28 cellular contexts compared by ENCODE assay signal in genomic region chr5:40957048-40957447, GRCh38. TPM values are rescaled to one million over a fixed set of nuclear protein-coding genes. Genes with fewer than 3 reads are reported as not detected.
A peak's percentile ranks its signal among the peaks of the same experiment; 100 is the strongest.
DNase-seq lines count a peak whose midpoint lies in the region; ATAC-seq, FAIRE-seq and TF ChIP-seq lines count a peak whose summit lies in the region.
"Had no signal": no experiment of that assay in that cellular context is flagged by ENCODE, and none has a peak within 500 bp of the region (broad histone marks: within the 10 kb centered on the region; RNA-seq: fewer than 3 reads in every experiment).

No MANE protein-coding gene starts in this region.

- POLR2A ChIA-PET in HepG2 (lab: Yijun Ruan, JAX), result no interaction called here
- POLR2A ChIA-PET in IMR-90 (lab: Charles Lee; ENCODE audit: unreplicated experiment), result no interaction called here
- POLR2A ChIA-PET in H1 (lab: Charles Lee; ENCODE audit: partially characterized antibody), result no interaction called here

- H2BK5ac ChIP-seq in IMR-90 (ENCODE audit: low read depth, low read length, poor library complexity, severe bottlenecking), result no peak overlapping the region
- no peak overlapping the region for H2BK5ac ChIP-seq in H1 (ENCODE audit: low read depth, low read length)

- H3K36me3 ChIP-seq in HepG2 (replicated peaks in 1 of 2; ENCODE audit: control insufficient read depth in 1 of 2, insufficient read depth in 2 of 2, low read length in 2 of 2), result no peaks in the 10 kb centered on the region
- H3K36me3 ChIP-seq in right lobe of liver, result no peaks in the 10 kb centered on the region
- H3K36me3 ChIP-seq in IMR-90 (ENCODE audit: control insufficient read depth, insufficient read depth, low read length), result no peaks in the 10 kb centered on the region
- no peaks in the 10 kb centered on the region for H3K36me3 ChIP-seq in H1 (ENCODE audit: control insufficient read depth in 2 of 4, insufficient read depth in 4 of 4, low read length in 3 of 4)
- H3K36me3 ChIP-seq: BE2C, BLaER1 had no signal

- DNase-seq in HepG2 (ENCODE audit: low spot score) (no peak), right lobe of liver (no peak), IMR-90 (no peak), H1 (ENCODE audit: low read depth in 1 of 2, low spot score in 2 of 2) (no peak), urothelium cell line (ENCODE audit: low spot score) (no peak), T-helper 1 cell (no peak), DMS 273 (lab: John Stamatoyannopoulos, UW; ENCODE audit: unreplicated experiment) (no peak), DMS153 treated with DMSO at 0.1 percent for 48 hours (lab: John Stamatoyannopoulos, UW; ENCODE audit: unreplicated experiment) (no peak)
- DNase-seq: ACHN; BE2C; C1 segment of cervical spinal cord; CD4-positive, alpha-beta memory T cell; CD4-positive, CD25-positive, alpha-beta regulatory T cell; CD8-positive, alpha-beta memory T cell; COR-L47; DMS53; DMS79; DND-41; EL; GDM1 had no signal

- H3K23ac ChIP-seq in IMR-90 (ENCODE audit: low read depth, low read length) (no peak overlapping the region), H1 (ENCODE audit: insufficient read length) (no peak overlapping the region)

- H3K79me2 ChIP-seq in HepG2 (ENCODE audit: insufficient read depth, low read length) (no peaks in the 10 kb centered on the region), H1 (ENCODE audit: control insufficient read depth in 1 of 2, insufficient read depth in 2 of 2, low read length in 2 of 2) (no peaks in the 10 kb centered on the region)

- no peak for TF ChIP-seq POLR2A in HepG2 (IDR thresholded peaks at IDR 0.05; ENCODE audit: insufficient read depth in 1 of 2, low read depth in 2 of 2, low read length in 2 of 2)
- TF ChIP-seq POLR2A in right lobe of liver (IDR thresholded peaks at IDR 0.05), result no peak
- no peak for TF ChIP-seq POLR2A in IMR-90 (IDR thresholded peaks at IDR 0.05; ENCODE audit: low read depth, low read length)
- no peak for TF ChIP-seq POLR2A in H1 (IDR thresholded peaks at IDR 0.05; ENCODE audit: control extremely low read depth in 1 of 2, low read depth in 2 of 2, low read length in 2 of 2)

- H2AK5ac ChIP-seq in IMR-90 (ENCODE audit: low read depth, low read length), result no peak overlapping the region
- no peak overlapping the region for H2AK5ac ChIP-seq in H1 (ENCODE audit: low read depth, low read length)

- no peak for ATAC-seq in HepG2
- ATAC-seq in right lobe of liver, result no peak
- no peak for ATAC-seq in IMR-90 (ENCODE audit: low read depth)
- ATAC-seq: GM12878 had no signal

- no peak overlapping the region for H3K9ac ChIP-seq in HepG2 (ENCODE audit: insufficient read depth, low read depth, low read length)
- H3K9ac ChIP-seq in IMR-90 (ENCODE audit: low read depth, low read length), result no peak overlapping the region
- no peak overlapping the region for H3K9ac ChIP-seq in H1 (replicated peaks in 1 of 4; ENCODE audit: extremely low read depth in 1 of 4, low read depth in 3 of 4, low read length in 3 of 4)
- H3K9ac ChIP-seq: BLaER1 had no signal

- H2BK15ac ChIP-seq in IMR-90 (ENCODE audit: low read depth, low read length), result no peak overlapping the region
- no peak overlapping the region for H2BK15ac ChIP-seq in H1 (ENCODE audit: low read length)

- no peak overlapping the region for H2BK20ac ChIP-seq in IMR-90 (ENCODE audit: low read depth, low read length)
- 0 out of 2 replicates have a peak overlapping the region, but pooled peaks have one; percentile 13 for H2BK20ac ChIP-seq in H1 (ENCODE audit: low read length)

- no peak overlapping the region for H4K5ac ChIP-seq in IMR-90 (ENCODE audit: low read depth, low read length)
- H4K5ac ChIP-seq in H1 (ENCODE audit: insufficient read length, low read depth, low read length), result no peak overlapping the region

- H3K4me3 ChIP-seq in HepG2 (replicated peaks in 1 of 3; ENCODE audit: insufficient read depth in 1 of 3, low read depth in 2 of 3, low read length in 3 of 3), result no peak overlapping the region
- H3K4me3 ChIP-seq in right lobe of liver, result no peak overlapping the region
- H3K4me3 ChIP-seq in IMR-90 (ENCODE audit: insufficient read depth, low read depth, low read length), result no peak overlapping the region
- H3K4me3 ChIP-seq in H1 (ENCODE audit: extremely low read depth in 1 of 4, insufficient read depth in 2 of 4, low read depth in 3 of 4, low read length in 4 of 4), result no peak overlapping the region
- H3K4me3 ChIP-seq: BLaER1, GM12878 had no signal

- H3K27ac ChIP-seq in HepG2 (ENCODE audit: extremely low read length, insufficient read depth, low read length) (no peak overlapping the region), right lobe of liver (no peak overlapping the region), IMR-90 (ENCODE audit: insufficient read depth, low read length) (no peak overlapping the region), H1 (ENCODE audit: low read depth, low read length) (no peak overlapping the region)
- H3K27ac ChIP-seq: 22Rv1, BLaER1 had no signal

- in situ Hi-C loops in HepG2 (cut with HindIII; ENCODE audit: extremely low pct_ligation_motif_present, low pct_unique_long_range_greater_than_20kb) (no loop called here), IMR-90 (cut with MboI; ENCODE audit: low sequenced_read_pairs) (no loop called here)

- BruUV-seq in HepG2 (replicated peaks; lab: Mats Ljungman, UMichigan) (no TSS peak), IMR-90 (replicated peaks; lab: Mats Ljungman, UMichigan) (no TSS peak)

- H3K23me2 ChIP-seq in H1 (ENCODE audit: low read depth, low read length), result no peaks in the 10 kb centered on the region

- no peak overlapping the region for H2BK12ac ChIP-seq in H1 (ENCODE audit: low read depth, low read length)

- TF ChIP-seq EP300 in HepG2 (IDR thresholded peaks at IDR 0.05; ENCODE audit: low read depth in 2 of 2, low read length in 2 of 2) (no peak), HepG2 (CRISPR knock-in tag; IDR thresholded peaks at IDR 0.05; ENCODE audit: borderline replicate concordance) (no peak), H1 (IDR thresholded peaks at IDR 0.05; ENCODE audit: borderline replicate concordance in 1 of 2, low read depth in 2 of 2, low read length in 2 of 2) (no peak)

- H3K14ac ChIP-seq in IMR-90 (replicated peaks; ENCODE audit: low read depth, low read length) (no peak overlapping the region), H1 (ENCODE audit: insufficient read length) (no peak overlapping the region)

- TF ChIP-seq CTCF in HepG2 (CRISPR knock-in tag; IDR thresholded peaks at IDR 0.05) (no peak), right lobe of liver (IDR thresholded peaks at IDR 0.05) (no peak), IMR-90 (conservative IDR thresholded peaks at IDR 0.05; ENCODE audit: low read depth, low read length) (no peak), H1 (IDR thresholded peaks at IDR 0.05; ENCODE audit: control extremely low read depth in 1 of 3, insufficient read depth in 1 of 3, low read depth in 1 of 3, low read length in 3 of 3) (no peak)

- intact Hi-C loops in HepG2 (cut with micrococcal nuclease; ENCODE audit: unreplicated experiment) (no loop called here), right lobe of liver (cut with DNase I) (no loop called here), IMR-90 (cut with micrococcal nuclease) (no loop called here)

- H3K27me3 ChIP-seq in HepG2 (ENCODE audit: control insufficient read depth in 1 of 2, insufficient read depth in 2 of 2, low read length in 2 of 2) (no peaks in the 10 kb centered on the region), right lobe of liver (no peaks in the 10 kb centered on the region), IMR-90 (ENCODE audit: control insufficient read depth, insufficient read depth, low read length) (no peaks in the 10 kb centered on the region), H1 (replicated peaks in 1 of 4; ENCODE audit: control insufficient read depth in 3 of 4, extremely low read depth in 1 of 4, insufficient read depth in 3 of 4, low read length in 3 of 4) (no peaks in the 10 kb centered on the region)
- H3K27me3 ChIP-seq: BE2C, BLaER1 had no signal

- no peak overlapping the region for H2AK9ac ChIP-seq in IMR-90 (replicated peaks; ENCODE audit: low read depth, low read length, poor library complexity)

- FAIRE-seq in HepG2 (lab: Jason Lieb, UNC), result no peak
- no peak for FAIRE-seq in H1 (lab: Jason Lieb, UNC)
- peak; percentile 9 for FAIRE-seq in urothelium cell line (lab: Jason Lieb, UNC)
- FAIRE-seq: GM12878, GM12892, GM18507 had no signal

- H3K4me1 ChIP-seq in HepG2 (ENCODE audit: insufficient read depth, low read length) (no peaks in the 10 kb centered on the region), right lobe of liver (no peaks in the 10 kb centered on the region), IMR-90 (ENCODE audit: control insufficient read depth, insufficient read depth, low read length) (no peaks in the 10 kb centered on the region), H1 (replicated peaks in 1 of 4; ENCODE audit: control insufficient read depth in 3 of 4, insufficient read depth in 4 of 4, low read length in 3 of 4) (0 out of 7 replicates have a peak, but pooled peaks cover 0 to 3% (median 0%) of the 10 kb centered on the region in 4 experiments)
- H3K4me1 ChIP-seq: BE2C, BLaER1 had no signal

- dilution Hi-C loops in IMR-90 (cut with HindIII; ENCODE audit: low sequenced_read_pairs, unreplicated experiment), result no loop called here

- H4K91ac ChIP-seq in IMR-90 (ENCODE audit: insufficient read depth, low read depth, low read length) (no peak overlapping the region), H1 (replicated peaks; ENCODE audit: insufficient read length, low read length) (no peak overlapping the region)

- peaks cover 15% of the 10 kb centered on the region for H3K9me3 ChIP-seq in HepG2 (ENCODE audit: low read length)
- H3K9me3 ChIP-seq in right lobe of liver, result no peaks in the 10 kb centered on the region
- H3K9me3 ChIP-seq in IMR-90 (ENCODE audit: control insufficient read depth, insufficient read depth, low read length), result peaks cover 9% of the 10 kb centered on the region
- peaks cover 0 to 6% of the 10 kb centered on the region in 2 experiments; a peak in 1 of 4 replicates for H3K9me3 ChIP-seq in H1 (ENCODE audit: insufficient read depth in 2 of 2, low read depth in 1 of 2, low read length in 1 of 2)

- H2AFZ ChIP-seq in HepG2 (ENCODE audit: low read length) (no peak overlapping the region), IMR-90 (replicated peaks; ENCODE audit: low read length, poor library complexity) (peak overlapping the region; percentile 68), H1 (ENCODE audit: low read length) (0 out of 2 replicates have a peak overlapping the region, but pooled peaks have one; percentile 30)

- no peak overlapping the region for H4K8ac ChIP-seq in IMR-90 (ENCODE audit: low read depth in 2 of 2, low read length in 2 of 2)
- H4K8ac ChIP-seq in H1 (ENCODE audit: extremely low read depth, insufficient read depth, low read length), result no peak overlapping the region

- H2BK120ac ChIP-seq in IMR-90 (ENCODE audit: low read depth, low read length), result no peak overlapping the region
- H2BK120ac ChIP-seq in H1 (replicated peaks; ENCODE audit: low read depth, low read length), result no peak overlapping the region

- no peak overlapping the region for H3K56ac ChIP-seq in IMR-90 (ENCODE audit: extremely low read depth, insufficient read depth, low read length)
- no peak overlapping the region for H3K56ac ChIP-seq in H1 (replicated peaks; ENCODE audit: insufficient read length, low read depth, low read length)

- no peak for TF ChIP-seq RAD21 in HepG2 (CRISPR knock-in tag; IDR thresholded peaks at IDR 0.05)
- TF ChIP-seq RAD21 in IMR-90 (IDR thresholded peaks at IDR 0.05; ENCODE audit: low read length), result no peak
- TF ChIP-seq RAD21 in H1 (IDR thresholded peaks at IDR 0.05 in 1 of 2, conservative IDR thresholded peaks at IDR 0.05 in 1 of 2; ENCODE audit: low read depth in 2 of 2, low read length in 2 of 2), result no peak

- H3K9me1 ChIP-seq in IMR-90 (ENCODE audit: insufficient read depth, low read length), result no peaks in the 10 kb centered on the region

- H4K20me1 ChIP-seq in HepG2 (ENCODE audit: insufficient read depth, low read length), result no peaks in the 10 kb centered on the region
- no peaks in the 10 kb centered on the region for H4K20me1 ChIP-seq in IMR-90 (ENCODE audit: insufficient read depth, low read length)
- H4K20me1 ChIP-seq in H1 (replicated peaks in 1 of 2; ENCODE audit: control insufficient read depth in 1 of 2, insufficient read depth in 2 of 2, low read length in 2 of 2), result no peaks in the 10 kb centered on the region
- H4K20me1 ChIP-seq: BLaER1 had no signal

- CTCF ChIA-PET in HepG2 (lab: Yijun Ruan, JAX; ENCODE audit: low intra/inter-chr PET ratio, low total read pairs), result no interaction called here
- CTCF ChIA-PET in IMR-90 (lab: Yijun Ruan, JAX), result no interaction called here
- CTCF ChIA-PET in H1 (lab: Charles Lee; ENCODE audit: partially characterized antibody), result no interaction called here

- H3K4me2 ChIP-seq in HepG2 (ENCODE audit: low read depth, low read length) (no peak overlapping the region), IMR-90 (ENCODE audit: low read depth, low read length) (no peak overlapping the region), H1 (ENCODE audit: insufficient read depth in 1 of 2, low read depth in 2 of 2, low read length in 2 of 2) (no peak overlapping the region)
- H3K4me2 ChIP-seq: BLaER1 had no signal

- no peak overlapping the region for H3K18ac ChIP-seq in IMR-90 (ENCODE audit: low read depth, low read length)
- no peak overlapping the region for H3K18ac ChIP-seq in H1 (ENCODE audit: extremely low read depth, low read length)

- no peak overlapping the region for H3K4ac ChIP-seq in IMR-90 (ENCODE audit: low read depth, low read length)
- H3K4ac ChIP-seq in H1 (replicated peaks; ENCODE audit: insufficient read length, low read depth, low read length), result no peak overlapping the region

- H3K79me1 ChIP-seq in IMR-90 (ENCODE audit: low read depth in 1 of 2, low read length in 2 of 2), result no peaks in the 10 kb centered on the region
- no peaks in the 10 kb centered on the region for H3K79me1 ChIP-seq in H1 (ENCODE audit: low read depth, low read length)

- 50% methylated on average over 3 of the region's 3 CpGs for WGBS in HepG2 (ENCODE audit: low lambda C conversion rate)
- 88% methylated on average over 3 of the region's 3 CpGs for WGBS in right lobe of liver (ENCODE audit: insufficient coverage, low coverage, low lambda C conversion rate, missing lambda C conversion rate)
- WGBS in IMR-90 (ENCODE audit: extremely low coverage in 2 of 2, insufficient read length in 1 of 2), 2 experiments, result 100% methylated on average over 2 of the region's 3 CpGs; no CpG with 5 or more reads in 1 of the 2 experiments
- WGBS in H1 (ENCODE audit: extremely low coverage in 1 of 2, insufficient coverage in 1 of 2, insufficient read length in 1 of 2, insufficient replicate concordance in 2 of 2, low coverage in 1 of 2, low lambda C conversion rate in 2 of 2, missing lambda C conversion rate in 1 of 2), 2 experiments, result 96% methylated on average over 3 of the region's 3 CpGs; no CpG with 5 or more reads in 1 of the 2 experiments

RNA-seq across cellular contexts. Expression of gene C7, which starts 47.8 kb away (rescaled TPM):
- total RNA-seq in HepG2 (2016; rRNA removed; fragmentation: Illumina TruSeq; extraction: Trizol) (3.5 and 3.6 TPM in 2 replicates), right lobe of liver (100 to 1,000 TPM in 3 of 6 experiments, 10 to 100 TPM in 3; 49.0 to 191 (median 90.0) TPM), IMR-90 (2012; rRNA removed) (0.54 and 0.83 TPM in 2 replicates)
- total RNA-seq in HepG2 (2016; cell fraction: cytosol; rRNA removed; fragmentation: Illumina TruSeq; extraction: Trizol; ENCODE audit: low read depth), result 0.09 and 0.40 TPM in 2 replicates
- total RNA-seq in HepG2 (2016; cell fraction: insoluble cytoplasmic fraction; rRNA removed; fragmentation: Illumina TruSeq; extraction: Trizol), result 3.6 and 5.1 TPM in 2 replicates
- 0.48 and 0.68 TPM in 2 replicates for total RNA-seq in HepG2 (2016; cell fraction: membrane; rRNA removed; fragmentation: Illumina TruSeq; extraction: Trizol)
- total RNA-seq in HepG2 (2016; cell fraction: nucleus; rRNA removed; fragmentation: Illumina TruSeq; extraction: Trizol), result 3.9 and 5.2 TPM in 2 replicates
- polyA plus RNA-seq in HepG2 (2011; rRNA removed) (1.4 and 1.7 TPM in 2 replicates), IMR-90 (2012; rRNA removed) (1.4 and 1.8 TPM in 2 replicates), H1 (2011; rRNA removed) (0.08 and 0.24 TPM in 2 replicates)
- 1.0 and 2.9 TPM in 2 replicates for polyA plus RNA-seq in HepG2 (2011; cell fraction: cytosol; rRNA removed)
- polyA plus RNA-seq in HepG2 (2011; cell fraction: nucleus; rRNA removed), result 1.0 and 1.1 TPM in 2 replicates
- polyA plus RNA-seq in HepG2 (2012), result 1.8 and 2.9 TPM in 2 replicates
- 0.45 and 0.92 TPM in 2 replicates for polyA plus RNA-seq in HepG2 (2016; cell fraction: cytosol; fragmentation: Illumina TruSeq; extraction: Trizol; ENCODE audit: low read depth)
- 0.58 and 2.0 TPM in 2 replicates for polyA plus RNA-seq in HepG2 (2016; cell fraction: insoluble cytoplasmic fraction; fragmentation: Illumina TruSeq; extraction: Trizol; ENCODE audit: low read depth)
- 0.09 and 0.52 TPM in 2 replicates for polyA plus RNA-seq in HepG2 (2016; cell fraction: membrane; fragmentation: Illumina TruSeq; extraction: Trizol; ENCODE audit: low read depth)
- 1.7 and 9.3 TPM in 2 replicates for polyA plus RNA-seq in HepG2 (2016; cell fraction: nucleus; fragmentation: Illumina TruSeq; extraction: Trizol; ENCODE audit: insufficient read depth, low read depth)
- 0.18 TPM in 1 of 2 replicates, not detected in the other for polyA minus RNA-seq in HepG2 (2011; rRNA and poly(A)+ RNA removed; ENCODE audit: low replicate concordance)
- 0.35 and 0.59 TPM in 2 replicates for polyA minus RNA-seq in HepG2 (2011; cell fraction: cytosol; rRNA and poly(A)+ RNA removed)
- polyA minus RNA-seq in HepG2 (2011; cell fraction: nucleus; rRNA and poly(A)+ RNA removed), result 0.64 and 1.6 TPM in 2 replicates
- polyA plus RNA-seq in IMR-90 (2012; cell fraction: cytosol; rRNA removed), result 0.97 and 1.2 TPM in 2 replicates
- polyA plus RNA-seq in IMR-90 (2012; cell fraction: nucleus; rRNA removed; ENCODE audit: low replicate concordance), result 0.83 and 2.4 TPM in 2 replicates
- not detected in 2 replicates for total RNA-seq in H1 (2021; fragmentation: NEBNext Ultra II Directional; extraction: Animal tissue kit (Norgen Biotek cat#: 25700))
- polyA plus RNA-seq in H1 (2011; cell fraction: cytosol; rRNA removed), result 0.09 TPM
- 0.03 TPM for polyA plus RNA-seq in H1 (2011; cell fraction: nucleus; rRNA removed)
- polyA plus RNA-seq in H1 (2012, experiment 1 of 2), result 0.07 to 0.93 TPM (median 0.49 TPM) in 4 replicates
- 0.05 TPM for polyA plus RNA-seq in H1 (2012, experiment 2 of 2)
- polyA plus RNA-seq in H1 (2013, experiment 1 of 2), result 0.02 TPM
- polyA plus RNA-seq in H1 (2013, experiment 2 of 2), result 0.29 TPM
- polyA minus RNA-seq in H1 (2011; rRNA and poly(A)+ RNA removed), result 0.25 and 0.29 TPM in 2 replicates
- polyA minus RNA-seq in H1 (2011; cell fraction: cytosol; rRNA and poly(A)+ RNA removed), result not detected
- not detected for polyA minus RNA-seq in H1 (2011; cell fraction: nucleus; rRNA and poly(A)+ RNA removed)
- total RNA-seq: A172; CD4-positive, alpha-beta memory T cell; CD4-positive, CD25-positive, alpha-beta regulatory T cell; CD8-positive, alpha-beta memory T cell; G401 had no signal
- polyA plus RNA-seq: CD14-positive monocyte; CD4-positive, alpha-beta memory T cell; CD4-positive, CD25-positive, alpha-beta regulatory T cell; CD8-positive, alpha-beta memory T cell; GM12878 had no signal

Comparison
In these comparisons a context has a peak if more than half of its experiments do, and no peak if none do; other contexts are left out.
1. RNA of gene C7, which starts 47.8 kb away (total RNA-seq): 49.0 to 191 TPM in right lobe of liver; 0.09 to 5.2 TPM in HepG2, 0.54 to 0.83 TPM in IMR-90 and not detected in H1; every median in the first group is over 4 times any median in the second.
2. Of the 41 proteins assayed by ChIP-seq in both HepG2 and H1: peak only in HepG2: MAFK; only in H1: none; in both: none; in neither: 40.